Comparison of ENCODE assay signal across 11 cellular contexts in genomic region chr10:46377651-46378050, GRCh38. TPM values are rescaled to one million over a fixed set of nuclear protein-coding genes. Genes with fewer than 3 reads are reported as not detected.
A peak's percentile ranks its signal among the peaks of the same experiment; 100 is the strongest.
DNase-seq lines count a peak whose midpoint lies in the region; ATAC-seq and TF ChIP-seq lines count a peak whose summit lies in the region.
"Not testable (repeated sequence)": the region's sequence is repeated elsewhere in the genome, so short reads cannot be mapped to it uniquely, and the experiment has no call there.
"Had no signal": no experiment of that assay in that cellular context is flagged by ENCODE, and none has a peak within 500 bp of the region (broad histone marks: within the 10 kb centered on the region; RNA-seq: fewer than 3 reads in every experiment).

No MANE protein-coding gene starts in this region.

- not testable (repeated sequence) for H3K36me3 ChIP-seq in HCT116 (ENCODE audit: control insufficient read depth in 1 of 2, insufficient read depth in 2 of 2, low read length in 2 of 2); PC-9 (ENCODE audit: low read depth); brain microvascular endothelial cell (replicated peaks); lower lobe of right lung

- H3K9ac ChIP-seq in HCT116 (ENCODE audit: low read length) = not testable (repeated sequence)

- not testable (repeated sequence) for TF ChIP-seq RAD21 in HCT116 (IDR thresholded peaks at IDR 0.05; ENCODE audit: low read depth)

- H3K79me2 ChIP-seq in HCT116 (ENCODE audit: insufficient read depth, low read length); PC-9 (ENCODE audit: low read depth): not testable (repeated sequence)

- not testable (repeated sequence) for H3K9me3 ChIP-seq in HCT116 (ENCODE audit: control insufficient read depth in 1 of 2, insufficient read depth in 1 of 2, low read depth in 1 of 2, low read length in 2 of 2); PC-9 (ENCODE audit: insufficient read depth, low read depth); lower lobe of right lung

- not testable (repeated sequence) for H3F3A ChIP-seq in PC-9 (ENCODE audit: insufficient read depth, low read depth)

- not testable (repeated sequence) for H3K4me2 ChIP-seq in HCT116 (ENCODE audit: low read length)
- peak overlapping the region; percentile 55 for H3K4me2 ChIP-seq in PC-9

- RAD21 ChIA-PET in HCT116 (lab: Charles Lee; ENCODE audit: low non-redundant PET in 1 of 2, low total read pairs in 2 of 2, uncharacterized antibody in 2 of 2, unreplicated experiment in 2 of 2) = not testable (repeated sequence)

- not testable (repeated sequence) for H3K4me3 Mint-ChIP-seq in activated CD4-positive, alpha-beta T cell treated with anti-CD3 and anti-CD28 coated beads for 36 hours; stimulated activated effector memory CD8-positive, alpha-beta T cell treated with anti-CD3 and anti-CD28 coated beads, Interleukin-12 subunit alpha, Interleukin-12 subunit beta, amount 100 ng/mL, for 72 hours

- not testable (repeated sequence) for H3K9me2 ChIP-seq in HCT116 (ENCODE audit: insufficient read depth); PC-9 (ENCODE audit: insufficient read depth)

- not testable (repeated sequence) for H3K4me3 ChIP-seq in HCT116 (replicated peaks in 1 of 2; ENCODE audit: low read depth in 1 of 2, low read length in 2 of 2); PC-9; brain microvascular endothelial cell (ENCODE audit: low read depth, low read length); lower lobe of right lung

- H3K9me3 Mint-ChIP-seq in activated CD4-positive, alpha-beta T cell treated with anti-CD3 and anti-CD28 coated beads for 36 hours (ENCODE audit: low read depth); stimulated activated effector memory CD8-positive, alpha-beta T cell treated with anti-CD3 and anti-CD28 coated beads, Interleukin-12 subunit alpha, Interleukin-12 subunit beta, amount 100 ng/mL, for 72 hours: not testable (repeated sequence)

- not testable (repeated sequence) for H4K20me1 ChIP-seq in HCT116 (ENCODE audit: insufficient read depth); PC-9 (ENCODE audit: insufficient read depth)

- CTCF ChIA-PET in HCT116 (lab: Charles Lee); PC-9 (lab: Charles Lee); activated CD4-positive, alpha-beta T cell treated with anti-CD3 and anti-CD28 coated beads for 36 hours (lab: Charles Lee): not testable (repeated sequence)

- H3K27me3 ChIP-seq in HCT116 (ENCODE audit: insufficient read depth, low read length); PC-9 (ENCODE audit: insufficient read depth, low read depth); brain microvascular endothelial cell (replicated peaks); lower lobe of right lung (ENCODE audit: low read depth): not testable (repeated sequence)

- not testable (repeated sequence) for H3K27ac ChIP-seq in HCT116 (ENCODE audit: low read depth, low read length); brain microvascular endothelial cell; lower lobe of right lung
- peak overlapping the region; percentile 60 for H3K27ac ChIP-seq in PC-9

- not testable (repeated sequence) for H2AFZ ChIP-seq in HCT116 (ENCODE audit: low read depth, low read length, poor library complexity, severe bottlenecking); PC-9

- not testable (repeated sequence) for DNase-seq in HCT116 (ENCODE audit: low read depth, low spot score); activated CD4-positive, alpha-beta T cell treated with anti-CD3 and anti-CD28 coated beads for 36 hours; left ventricle myocardium superior; lower lobe of right lung; stimulated activated effector memory CD8-positive, alpha-beta T cell treated with anti-CD3 and anti-CD28 coated beads, Interleukin-12 subunit alpha, Interleukin-12 subunit beta, amount 100 ng/mL, for 72 hours (ENCODE audit: low spot score in 2 of 2)
- DNase-seq in PC-9 (peak in 1 of 2 experiments; percentile 59), brain microvascular endothelial cell (peak; percentile 52)

- H3K4me1 ChIP-seq in HCT116 (ENCODE audit: control insufficient read depth in 1 of 2, insufficient read depth in 2 of 2, low read length in 2 of 2); lower lobe of right lung: not testable (repeated sequence)
- H3K4me1 ChIP-seq in PC-9 (replicated peaks; ENCODE audit: insufficient read depth) = peaks cover 11% of the 10 kb centered on the region

- intact Hi-C loops in HCT116 (cut with micrococcal nuclease); PC-9 (cut with micrococcal nuclease; ENCODE audit: unreplicated experiment); activated CD4-positive, alpha-beta T cell treated with anti-CD3 and anti-CD28 coated beads for 36 hours (cut with DNase I, micrococcal nuclease); left ventricle myocardium superior (cut with micrococcal nuclease); lower lobe of right lung (cut with DNase I): not testable (repeated sequence)

- not testable (repeated sequence) for TF ChIP-seq POLR2A in HCT116 (IDR thresholded peaks at IDR 0.05; ENCODE audit: borderline replicate concordance, extremely low read depth, insufficient read depth, insufficient read length)

- not testable (repeated sequence) for TF ChIP-seq CTCF in HCT116 (IDR thresholded peaks at IDR 0.05 in 2 of 3, conservative IDR thresholded peaks at IDR 0.05 in 1 of 3; ENCODE audit: borderline replicate concordance in 1 of 3, insufficient read depth in 1 of 3, low read depth in 2 of 3, low read length in 2 of 3); PC-9 (conservative IDR thresholded peaks at IDR 0.05); brain microvascular endothelial cell (IDR thresholded peaks at IDR 0.05; ENCODE audit: low read depth, low read length, missing control alignments); lower lobe of right lung (IDR thresholded peaks at IDR 0.05)

- H3K27ac Mint-ChIP-seq in activated CD4-positive, alpha-beta T cell treated with anti-CD3 and anti-CD28 coated beads for 36 hours; stimulated activated effector memory CD8-positive, alpha-beta T cell treated with anti-CD3 and anti-CD28 coated beads, Interleukin-12 subunit alpha, Interleukin-12 subunit beta, amount 100 ng/mL, for 72 hours: not testable (repeated sequence)

- not testable (repeated sequence) for H3K36me3 Mint-ChIP-seq in activated CD4-positive, alpha-beta T cell treated with anti-CD3 and anti-CD28 coated beads for 36 hours (ENCODE audit: low read depth); stimulated activated effector memory CD8-positive, alpha-beta T cell treated with anti-CD3 and anti-CD28 coated beads, Interleukin-12 subunit alpha, Interleukin-12 subunit beta, amount 100 ng/mL, for 72 hours

- POLR2A ChIA-PET in HCT116 (lab: Charles Lee); PC-9 (lab: Charles Lee; ENCODE audit: unreplicated experiment); activated CD4-positive, alpha-beta T cell treated with anti-CD3 and anti-CD28 coated beads for 36 hours (lab: Charles Lee): not testable (repeated sequence)

- peak; percentile 54 for ATAC-seq in HCT116
- peak; percentile 49 for ATAC-seq in activated CD4-positive, alpha-beta T cell treated with anti-CD3 and anti-CD28 coated beads for 36 hours
- ATAC-seq in esophagus mucosa = peak; percentile 86
- peak; percentile 67 for ATAC-seq in left ventricle myocardium superior
- ATAC-seq in lower lobe of right lung = peak; percentile 15 to 16
- ATAC-seq in stimulated activated effector memory CD8-positive, alpha-beta T cell treated with anti-CD3 and anti-CD28 coated beads, Interleukin-12 subunit alpha, Interleukin-12 subunit beta, amount 100 ng/mL, for 72 hours = peak; percentile 6

- in situ Hi-C loops in brain microvascular endothelial cell (cut with HindIII; ENCODE audit: low pct_ligation_motif_present, low sequenced_read_pairs) = not testable (repeated sequence)

- not testable (repeated sequence) for BruUV-seq in HCT116 (replicated peaks; lab: Mats Ljungman, UMichigan)
- BruUV-seq in PC-9 (replicated peaks; lab: Mats Ljungman, UMichigan) = TSS peak; percentile 96

- H3K27me3 Mint-ChIP-seq in activated CD4-positive, alpha-beta T cell treated with anti-CD3 and anti-CD28 coated beads for 36 hours = not testable (repeated sequence)

- not testable (repeated sequence) for H3K4me1 Mint-ChIP-seq in activated CD4-positive, alpha-beta T cell treated with anti-CD3 and anti-CD28 coated beads for 36 hours; stimulated activated effector memory CD8-positive, alpha-beta T cell treated with anti-CD3 and anti-CD28 coated beads, Interleukin-12 subunit alpha, Interleukin-12 subunit beta, amount 100 ng/mL, for 72 hours

RNA-seq across cellular contexts. Expression of gene ANXA8L1, which starts 2.1 kb away (rescaled TPM):
- not detected for total RNA-seq in HCT116 (2021; ENCODE audit: unreplicated experiment)
- polyA plus RNA-seq in HCT116 (2012) = 0.14 TPM in 1 of 2 replicates, not detected in the other
- total RNA-seq in PC-9 (2021) = 185 and 247 TPM in 2 replicates
- total RNA-seq in activated CD4-positive, alpha-beta T cell treated with anti-CD3 and anti-CD28 coated beads for 36 hours = not detected
- 193 TPM for total RNA-seq in esophagus mucosa
- total RNA-seq in left ventricle myocardium superior = 1.2 TPM
- total RNA-seq in lower lobe of right lung = 15.7 TPM
- total RNA-seq: CD4-positive, alpha-beta memory T cell; GM23338; H7 had no signal
- polyA plus RNA-seq: CD4-positive, alpha-beta memory T cell; GM23338 had no signal

Comparison
In these comparisons a context has a peak if more than half of its experiments do, and no peak if none do; other contexts are left out.
1. ATAC-seq: peak in every context shown above with its lines; median percentile 86 in esophagus mucosa; 67 in left ventricle myocardium superior; 54 in HCT116; 49 in activated CD4-positive, alpha-beta T cell treated with anti-CD3 and anti-CD28 coated beads for 36 hours; 16 in lower lobe of right lung; 6 in stimulated activated effector memory CD8-positive, alpha-beta T cell treated with anti-CD3 and anti-CD28 coated beads, Interleukin-12 subunit alpha, Interleukin-12 subunit beta, amount 100 ng/mL, for 72 hours.
2. RNA of gene ANXA8L1, which starts 2.1 kb away (total RNA-seq): 193 TPM in esophagus mucosa (single experiment) and 185 to 247 TPM in PC-9; 15.7 TPM in lower lobe of right lung (single experiment), 1.2 TPM in left ventricle myocardium superior (single experiment), not detected in HCT116 (single experiment) and not detected in activated CD4-positive, alpha-beta T cell treated with anti-CD3 and anti-CD28 coated beads for 36 hours; every median in the first group is over 10 times any median in the second.